24 cellular contexts compared by ENCODE assay signal in genomic region chr19:32819415-32820400, GRCh38. TPM values are rescaled to one million over a fixed set of nuclear protein-coding genes. Genes with fewer than 3 reads are reported as not detected.
A peak's percentile ranks its signal among the peaks of the same experiment; 100 is the strongest.
DNase-seq lines count a peak whose midpoint lies in the region; ATAC-seq, FAIRE-seq and TF ChIP-seq lines count a peak whose summit lies in the region.
"Had no signal": no experiment of that assay in that cellular context is flagged by ENCODE, and none has a peak within 500 bp of the region (broad histone marks: within the 10 kb centered on the region; RNA-seq: fewer than 3 reads in every experiment).

No MANE protein-coding gene starts in this region.

- H3K4me2 ChIP-seq in BLaER1, result peak overlapping the region; percentile 72

- H3K36me3 Mint-ChIP-seq in activated naive CD8-positive, alpha-beta T cell treated with anti-CD3 and anti-CD28 coated beads, Interleukin-2, amount 10 ng/mL, durations not matched to agents 7 days and 5 days, result no peaks in the 10 kb centered on the region
- no peaks in the 10 kb centered on the region for H3K36me3 Mint-ChIP-seq in neural crest cell (ENCODE audit: low read depth)

- H4K20me1 ChIP-seq in BLaER1, result no peaks in the 10 kb centered on the region

- H3K36me3 ChIP-seq in BLaER1 (no peaks in the 10 kb centered on the region), breast epithelium (no peaks in the 10 kb centered on the region)
- H3K36me3 ChIP-seq: gastrocnemius medialis, HAP-1, MG63, tibial nerve had no signal

- POLR2A ChIA-PET in activated naive CD8-positive, alpha-beta T cell treated with anti-CD3 and anti-CD28 coated beads, Interleukin-2, amount 10 ng/mL, durations not matched to agents 7 days and 5 days (lab: Charles Lee), result no interaction called here

- no peaks in the 10 kb centered on the region for H3K27me3 ChIP-seq in BLaER1
- no peaks in the 10 kb centered on the region for H3K27me3 ChIP-seq in breast epithelium
- H3K27me3 ChIP-seq: tibial nerve had no signal

- H3K27ac ChIP-seq in BLaER1, result no peak overlapping the region
- H3K27ac ChIP-seq in breast epithelium, result no peak overlapping the region
- H3K27ac ChIP-seq: gastrocnemius medialis, tibial nerve had no signal

- intact Hi-C loops in breast epithelium (cut with DNase I; ENCODE audit: low total_unique reads), result no loop called here

- TF ChIP-seq POLR2A in GM12891 (IDR thresholded peaks at IDR 0.05; ENCODE audit: low read depth, low read length) (no peak), breast epithelium (IDR thresholded peaks at IDR 0.05) (no peak)

- H3K4me3 Mint-ChIP-seq in activated naive CD8-positive, alpha-beta T cell treated with anti-CD3 and anti-CD28 coated beads, Interleukin-2, amount 10 ng/mL, durations not matched to agents 7 days and 5 days, result peak overlapping the region; percentile 1
- H3K4me3 Mint-ChIP-seq in neural crest cell, result no peak overlapping the region
- H3K4me3 Mint-ChIP-seq: nephron had no signal

- DNase-seq in GM12891 (ENCODE audit: insufficient read length, low spot score), result no peak
- no peak for DNase-seq in activated naive CD8-positive, alpha-beta T cell treated with anti-CD3 and anti-CD28 coated beads, Interleukin-2, amount 10 ng/mL, durations not matched to agents 7 days and 5 days
- DNase-seq in neural crest cell (ENCODE audit: low read depth, low spot score), result no peak
- DNase-seq in breast epithelium (ENCODE audit: low spot score in 2 of 2), result no peak
- DNase-seq in ureter (ENCODE audit: low spot score), result no peak
- no peak for DNase-seq in NOMO-1 treated with DMSO at 0.1 percent for 48 hours (lab: John Stamatoyannopoulos, UW; ENCODE audit: unreplicated experiment)
- DNase-seq in stimulated activated CD4-positive, alpha-beta T cell treated with anti-CD3 and anti-CD28 coated beads, Interleukin-2, amount 100 ng/mL, for 48 hours, result no peak
- DNase-seq: activated gamma-delta T cell; cerebellar nuclear complex; effector CD4-positive, alpha-beta T cell; gastrocnemius medialis; kidney glomerular epithelial cell; mesendoderm; MG63; NCI-H226; stimulated activated CD4-positive, alpha-beta T cell treated with anti-CD3 and anti-CD28 coated beads, Interleukin-12 subunit alpha, Interleukin-12 subunit beta, amount 100 ng/mL, for 4 hours had no signal

- peak overlapping the region; percentile 1 for H3K27ac Mint-ChIP-seq in activated naive CD8-positive, alpha-beta T cell treated with anti-CD3 and anti-CD28 coated beads, Interleukin-2, amount 10 ng/mL, durations not matched to agents 7 days and 5 days
- H3K27ac Mint-ChIP-seq in neural crest cell (ENCODE audit: unreplicated experiment), result peak overlapping the region; percentile 85
- H3K27ac Mint-ChIP-seq: nephron had no signal

- no peak overlapping the region for H3K9ac ChIP-seq in BLaER1

- no peak overlapping the region for H3K4me3 ChIP-seq in BLaER1
- no peak overlapping the region for H3K4me3 ChIP-seq in breast epithelium
- H3K4me3 ChIP-seq: gastrocnemius medialis, HAP-1, MG63, tibial nerve had no signal

- peaks cover 12% of the 10 kb centered on the region for H3K4me1 Mint-ChIP-seq in activated naive CD8-positive, alpha-beta T cell treated with anti-CD3 and anti-CD28 coated beads, Interleukin-2, amount 10 ng/mL, durations not matched to agents 7 days and 5 days
- peaks cover 25% of the 10 kb centered on the region for H3K4me1 Mint-ChIP-seq in neural crest cell

- TF ChIP-seq CTCF in neural crest cell (conservative IDR thresholded peaks at IDR 0.05), result no peak
- no peak for TF ChIP-seq CTCF in breast epithelium (IDR thresholded peaks at IDR 0.05)

- H3K9me3 ChIP-seq in BLaER1, result no peaks in the 10 kb centered on the region
- H3K9me3 ChIP-seq in breast epithelium, result no peaks in the 10 kb centered on the region
- H3K9me3 ChIP-seq: gastrocnemius medialis, HAP-1, MG63 had no signal

- FAIRE-seq in GM12891 (lab: Jason Lieb, UNC), result peak; percentile 45
- FAIRE-seq: HepG2 had no signal

- ATAC-seq in activated naive CD8-positive, alpha-beta T cell treated with anti-CD3 and anti-CD28 coated beads, Interleukin-2, amount 10 ng/mL, durations not matched to agents 7 days and 5 days (ENCODE audit: low read depth), result peak; percentile 47
- ATAC-seq: esophagus mucosa, gastrocnemius medialis, HepG2, SK-N-SH treated with all-trans-retinoic acid at 6 μM for 48 hours had no signal

- no peaks in the 10 kb centered on the region for H3K9me3 Mint-ChIP-seq in activated naive CD8-positive, alpha-beta T cell treated with anti-CD3 and anti-CD28 coated beads, Interleukin-2, amount 10 ng/mL, durations not matched to agents 7 days and 5 days
- H3K9me3 Mint-ChIP-seq in neural crest cell, result no peaks in the 10 kb centered on the region
- H3K9me3 Mint-ChIP-seq: nephron had no signal

- H3K27me3 Mint-ChIP-seq in activated naive CD8-positive, alpha-beta T cell treated with anti-CD3 and anti-CD28 coated beads, Interleukin-2, amount 10 ng/mL, durations not matched to agents 7 days and 5 days, result peaks cover 10% of the 10 kb centered on the region
- peaks cover 4% of the 10 kb centered on the region for H3K27me3 Mint-ChIP-seq in neural crest cell (ENCODE audit: low read depth)

- H3K4me1 ChIP-seq in BLaER1 (peaks cover 31% of the 10 kb centered on the region), breast epithelium (no peaks in the 10 kb centered on the region)
- H3K4me1 ChIP-seq: gastrocnemius medialis, HAP-1, tibial nerve had no signal

TF ChIP-seq in GM12891, 5 proteins besides CTCF, POLR2A, EP300 and RAD21:
- TF ChIP-seq PAX5 (IDR thresholded peaks at IDR 0.05; ENCODE audit: insufficient read depth, low read length, severe bottlenecking) (no peak), POU2F2 (IDR thresholded peaks at IDR 0.05; ENCODE audit: low read depth, low read length) (0 out of 2 replicates have a peak, but pooled peaks have one; percentile 23), SPI1 (IDR thresholded peaks at IDR 0.05; ENCODE audit: low read depth, low read length) (no peak), POLR2AphosphoS5 (IDR thresholded peaks at IDR 0.05; ENCODE audit: low read depth, low read length) (no peak)

RNA-seq across cellular contexts. Expression of gene SLC7A9, which starts 49.9 kb away (rescaled TPM):
- polyA plus RNA-seq in GM12891 (2012; ENCODE audit: low read depth, missing spikeins), result 0.06 TPM
- under 1 TPM; 0.23 to 0.42 TPM for total RNA-seq in activated naive CD8-positive, alpha-beta T cell treated with anti-CD3 and anti-CD28 coated beads, Interleukin-2, amount 10 ng/mL, durations not matched to agents 7 days and 5 days
- total RNA-seq in neural crest cell (0.49 and 0.50 TPM in 2 replicates), breast epithelium (under 1 TPM; 0.29 to 0.48 (median 0.33) TPM), ureter (0.70 TPM)
- total RNA-seq: RPMI7951 had no signal
